Comparison of ENCODE assay signal across 18 cellular contexts in the genomic region with DNA sequence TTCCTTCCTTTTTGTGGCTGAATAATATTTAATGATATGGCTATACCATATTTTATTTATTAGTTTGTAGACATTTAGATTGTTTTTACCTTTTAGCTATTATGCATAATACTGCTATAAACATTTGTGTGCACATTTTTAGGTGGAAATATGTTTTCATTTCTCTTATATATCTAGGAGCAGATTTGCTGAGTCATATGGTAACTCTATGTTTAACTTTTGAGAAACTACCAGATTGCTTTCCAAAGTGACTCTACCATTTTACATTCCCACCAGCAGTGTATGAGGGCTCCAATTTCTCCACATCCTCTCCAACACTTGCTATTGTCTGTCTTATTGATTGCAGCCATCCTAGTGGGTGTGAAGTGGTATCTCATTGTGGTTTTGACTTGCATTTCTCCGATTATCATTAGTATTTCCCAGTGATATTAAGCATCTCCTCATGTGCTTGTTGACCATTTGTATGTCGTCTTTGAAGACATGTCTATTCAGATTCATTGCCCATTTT.
DNase-seq lines count a peak whose midpoint lies in the region; ATAC-seq, FAIRE-seq and TF ChIP-seq lines count a peak whose summit lies in the region.
"Had no signal": no experiment of that assay in that cellular context is flagged by ENCODE, and none has a peak within 500 bp of the region (broad histone marks: within the 10 kb centered on the region; RNA-seq: fewer than 3 reads in every experiment).

No MANE protein-coding gene starts in this region.

- peaks cover 0 to 1% (median 0%) of the 10 kb centered on the region in 11 donors for H3K9me3 Mint-ChIP-seq in naive thymus-derived CD4-positive, alpha-beta T cell
- H3K9me3 Mint-ChIP-seq: CD4-positive, alpha-beta T cell; H9 had no signal

- no peak overlapping the region for H3K4me3 Mint-ChIP-seq in naive thymus-derived CD4-positive, alpha-beta T cell
- H3K4me3 Mint-ChIP-seq: CD4-positive, alpha-beta T cell; H9 had no signal

- ATAC-seq in naive thymus-derived CD4-positive, alpha-beta T cell: no peak
- no peak for ATAC-seq in foreskin keratinocyte

- FAIRE-seq in H54 (lab: Jason Lieb, UNC): peak; percentile 30
- FAIRE-seq: A204.1, D721Med had no signal

- H3K4me1 ChIP-seq in SJCRH30 (peaks cover 32% of the 10 kb centered on the region), OCI-LY7 (ENCODE audit: insufficient read depth, low read length, poor library complexity, severe bottlenecking) (no peaks in the 10 kb centered on the region), foreskin keratinocyte (peaks cover 6% of the 10 kb centered on the region)
- H3K4me1 ChIP-seq in naive thymus-derived CD4-positive, alpha-beta T cell (ENCODE audit: control insufficient read depth in 2 of 2, insufficient read depth in 2 of 2, low read length in 2 of 2): no peaks in the 10 kb centered on the region
- H3K4me1 ChIP-seq: Caco-2 had no signal

- no peak overlapping the region for H2AFZ ChIP-seq in OCI-LY7 (ENCODE audit: low read length)

- H3K27me3 Mint-ChIP-seq in naive thymus-derived CD4-positive, alpha-beta T cell: peaks cover 3 to 7% (median 6%) of the 10 kb centered on the region in 5 donors

- H3K4me2 ChIP-seq in OCI-LY7 (ENCODE audit: low read length): no peak overlapping the region

- H3K4me3 ChIP-seq in SJCRH30 (no peak overlapping the region), OCI-LY7 (ENCODE audit: low read depth, low read length, poor library complexity, severe bottlenecking) (no peak overlapping the region)
- H3K4me3 ChIP-seq in naive thymus-derived CD4-positive, alpha-beta T cell (ENCODE audit: low read length): no peak overlapping the region

- H3K27me3 ChIP-seq in SJCRH30 (no peaks in the 10 kb centered on the region), foreskin keratinocyte (no peaks in the 10 kb centered on the region)
- H3K27me3 ChIP-seq in naive thymus-derived CD4-positive, alpha-beta T cell (ENCODE audit: control insufficient read depth in 2 of 2, insufficient read depth in 2 of 2, low read length in 2 of 2): no peaks in the 10 kb centered on the region

- H3K27ac Mint-ChIP-seq in naive thymus-derived CD4-positive, alpha-beta T cell: no peak overlapping the region
- H3K27ac Mint-ChIP-seq: CD4-positive, alpha-beta T cell; H9 had no signal

- H3K9me3 ChIP-seq in SJCRH30 (replicated peaks): no peaks in the 10 kb centered on the region
- H3K9me3 ChIP-seq in naive thymus-derived CD4-positive, alpha-beta T cell (ENCODE audit: control insufficient read depth in 2 of 3, low read length in 3 of 3): no peaks in the 10 kb centered on the region
- no peaks in the 10 kb centered on the region for H3K9me3 ChIP-seq in OCI-LY7 (ENCODE audit: low read length)
- H3K9me3 ChIP-seq: Caco-2 had no signal

- DNase-seq in EH (ENCODE audit: low read depth): peak; percentile 5
- no peak for DNase-seq in H54 (ENCODE audit: insufficient read length, low spot score)
- peak; percentile 21 to 57 for DNase-seq in SJCRH30
- peak; percentile 21 for DNase-seq in iris pigment epithelial cell (ENCODE audit: low read depth)
- no peak for DNase-seq in naive thymus-derived CD4-positive, alpha-beta T cell
- no peak for DNase-seq in OCI-LY7 (ENCODE audit: low spot score)
- DNase-seq in NCI-H2029 (lab: John Stamatoyannopoulos, UW): no peak
- DNase-seq in foreskin keratinocyte: no peak
- DNase-seq: AML-193; Caco-2; CD4-positive, alpha-beta T cell; GDM1; GOT3; H9; KBM-7 had no signal

- no peaks in the 10 kb centered on the region for H3K9me2 ChIP-seq in OCI-LY7 (ENCODE audit: insufficient read depth, low read length)

- CTCF ChIA-PET in naive thymus-derived CD4-positive, alpha-beta T cell (lab: Charles Lee): no interaction called here
- CTCF ChIA-PET in OCI-LY7 (lab: Charles Lee; ENCODE audit: unreplicated experiment): no interaction called here

- no peaks in the 10 kb centered on the region for H3K4me1 Mint-ChIP-seq in naive thymus-derived CD4-positive, alpha-beta T cell

- intact Hi-C loops in naive thymus-derived CD4-positive, alpha-beta T cell (cut with micrococcal nuclease): no loop called here
- intact Hi-C loops in OCI-LY7 (cut with micrococcal nuclease; ENCODE audit: unreplicated experiment): no loop called here

- no peak for TF ChIP-seq CTCF in OCI-LY7 (conservative IDR thresholded peaks at IDR 0.05; ENCODE audit: low read length)
- TF ChIP-seq CTCF in foreskin keratinocyte (conservative IDR thresholded peaks at IDR 0.05): no peak

- H3K79me2 ChIP-seq in OCI-LY7 (ENCODE audit: insufficient read depth, low read depth, low read length): no peaks in the 10 kb centered on the region

- POLR2A ChIA-PET in naive thymus-derived CD4-positive, alpha-beta T cell (lab: Charles Lee): no interaction called here
- POLR2A ChIA-PET in OCI-LY7 (lab: Charles Lee): interaction anchor here (0.6 kb wide), 1 partner anchor 580 kb away, joined by 3 read pairs; no protein-coding TSS in a partner anchor

- H3K36me3 ChIP-seq in SJCRH30 (peaks cover 8% of the 10 kb centered on the region; the same call in 1 of the 2 replicates), OCI-LY7 (ENCODE audit: insufficient read depth, low read length) (no peaks in the 10 kb centered on the region)
- H3K36me3 ChIP-seq in naive thymus-derived CD4-positive, alpha-beta T cell (ENCODE audit: control insufficient read depth in 2 of 3, insufficient read depth in 3 of 3, low read length in 3 of 3): no peaks in the 10 kb centered on the region

- no peaks in the 10 kb centered on the region for H4K20me1 ChIP-seq in OCI-LY7 (ENCODE audit: insufficient read depth, low read length)

- peak overlapping the region; percentile 35 for H3K27ac ChIP-seq in SJCRH30
- no peak overlapping the region for H3K27ac ChIP-seq in naive thymus-derived CD4-positive, alpha-beta T cell (ENCODE audit: low read depth, low read length)
- H3K27ac ChIP-seq in OCI-LY7 (ENCODE audit: low read depth, low read length, poor library complexity, severe bottlenecking): no peak overlapping the region
- no peak overlapping the region for H3K27ac ChIP-seq in foreskin keratinocyte
- H3K27ac ChIP-seq: C4-2B had no signal

- no TSS peak for BruUV-seq in OCI-LY7 (replicated peaks; lab: Mats Ljungman, UMichigan)

- no peak for TF ChIP-seq POLR2A in H54 (IDR thresholded peaks at IDR 0.05; ENCODE audit: low read depth, low read length)

- no peaks in the 10 kb centered on the region for H3K36me3 Mint-ChIP-seq in naive thymus-derived CD4-positive, alpha-beta T cell

Comparison
In these comparisons a context has a peak if more than half of its experiments do, and no peak if none do; other contexts are left out.
1. DNase-seq: peak in EH (single experiment), SJCRH30 (2 of 2) and iris pigment epithelial cell (single experiment); none in H54 (single experiment), naive thymus-derived CD4-positive, alpha-beta T cell (0 of 9), OCI-LY7 (single experiment), NCI-H2029 (single experiment) and foreskin keratinocyte (0 of 2).